Comparison of ENCODE assay signal across 21 cellular contexts in genomic region chr9:107093365-107094060, GRCh38.
"Had no signal": no experiment of that assay in that cellular context is flagged by ENCODE, and none has a peak within 500 bp of the region (broad histone marks: within the 10 kb centered on the region; RNA-seq: fewer than 3 reads in every experiment).

No MANE protein-coding gene starts in this region.

- H3K79me2 ChIP-seq: hepatocyte had no signal

- H3K27me3 ChIP-seq: dorsolateral prefrontal cortex, esophagus muscularis mucosa, foreskin keratinocyte, gastroesophageal sphincter, heart left ventricle, hepatocyte, left lung had no signal

- H3K36me3 ChIP-seq: esophagus muscularis mucosa, gastroesophageal sphincter, heart left ventricle, left lung, lower lobe of right lung had no signal

- H3K27ac ChIP-seq: coronary artery, dorsolateral prefrontal cortex, esophagus muscularis mucosa, foreskin keratinocyte, gastroesophageal sphincter, heart left ventricle, hepatocyte, left lung, lower lobe of right lung had no signal

- ATAC-seq: foreskin keratinocyte, gastroesophageal sphincter, heart left ventricle, left lung, left ventricle myocardium superior, lower lobe of right lung had no signal

- DNase-seq: dermis blood vessel endothelial cell; dorsolateral prefrontal cortex; effector CD4-positive, alpha-beta T cell; effector memory CD4-positive, alpha-beta T cell; foreskin keratinocyte; heart left ventricle; hypothalamus; immature natural killer cell; islet precursor cell; kidney; kidney glomerular epithelial cell; left lung; left ventricle myocardium superior; lower lobe of right lung; mesenchymal stem cell had no signal

- H3K9me3 ChIP-seq: esophagus muscularis mucosa, left lung, lower lobe of right lung had no signal

- H2AFZ ChIP-seq: hepatocyte had no signal

- H3K4me2 ChIP-seq: hepatocyte had no signal

- FAIRE-seq: endothelial cell of umbilical vein, frontal cortex, kidney had no signal

- H3K4me1 ChIP-seq: esophagus muscularis mucosa, foreskin keratinocyte, gastroesophageal sphincter, heart left ventricle, left lung, lower lobe of right lung had no signal

- H3K4me3 ChIP-seq: coronary artery, dorsolateral prefrontal cortex, esophagus muscularis mucosa, gastroesophageal sphincter, heart left ventricle, hepatocyte, left lung, lower lobe of right lung had no signal
